ENCODE assay signal across 9 cellular contexts in the genomic region with DNA sequence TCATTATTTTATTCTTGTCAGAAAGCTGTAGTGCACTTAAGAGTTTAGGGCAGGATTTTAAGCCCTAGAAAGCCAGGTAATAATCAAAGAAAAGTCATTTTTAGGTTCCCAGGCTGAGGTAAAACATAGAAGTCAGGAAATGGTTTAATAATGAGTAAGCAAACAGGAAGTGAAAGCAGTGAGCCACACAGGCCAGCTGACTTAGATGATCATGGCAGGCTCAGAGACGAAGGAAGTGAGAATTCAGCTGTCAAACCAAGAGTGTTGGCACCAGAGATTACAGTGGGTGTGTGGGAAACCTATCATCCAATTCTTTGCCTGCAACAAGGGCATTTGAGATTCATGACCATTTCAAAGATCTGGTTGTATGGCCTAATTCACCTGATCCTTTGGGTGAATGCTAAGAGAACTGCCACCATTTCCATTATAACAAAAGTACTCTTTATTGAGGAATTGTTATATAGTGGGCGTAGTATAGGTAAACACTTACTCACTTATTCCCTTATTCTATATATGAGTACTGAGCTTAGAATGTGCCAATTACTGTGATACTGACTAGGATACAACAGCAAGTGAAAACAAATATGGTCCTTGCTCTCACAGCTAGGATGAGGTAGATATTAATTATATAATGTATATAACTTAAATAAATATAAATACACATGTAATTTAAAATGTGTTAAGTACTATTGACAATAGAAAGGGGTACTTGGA.
A peak's percentile ranks its signal among the peaks of the same experiment; 100 is the strongest.
DNase-seq lines count a peak whose midpoint lies in the region; ATAC-seq and TF ChIP-seq lines count a peak whose summit lies in the region.
"Had no signal": no experiment of that assay in that cellular context is flagged by ENCODE, and none has a peak within 500 bp of the region (broad histone marks: within the 10 kb centered on the region; RNA-seq: fewer than 3 reads in every experiment).

No MANE protein-coding gene starts in this region.

- no peak overlapping the region for H3K4me2 ChIP-seq in mesendoderm (ENCODE audit: low read length)

- no peaks in the 10 kb centered on the region for H3K4me1 ChIP-seq in mesendoderm (ENCODE audit: control insufficient read depth, low read depth, low read length)
- H3K4me1 ChIP-seq in upper lobe of right lung, result no peaks in the 10 kb centered on the region
- no peaks in the 10 kb centered on the region for H3K4me1 ChIP-seq in suprapubic skin

- H3K27me3 Mint-ChIP-seq in activated naive CD8-positive, alpha-beta T cell treated with anti-CD3 and anti-CD28 coated beads, Interleukin-2, amount 10 ng/mL, durations not matched to agents 7 days and 5 days, result peaks cover 7% of the 10 kb centered on the region

- DNase-seq in AG20443 (ENCODE audit: low spot score), result peak; percentile 12
- DNase-seq in GM19238 (ENCODE audit: insufficient read length, low spot score), result peak; percentile 39
- peak; percentile 18 for DNase-seq in RWPE1 (ENCODE audit: low spot score)
- peak; percentile 28 for DNase-seq in activated naive CD8-positive, alpha-beta T cell treated with anti-CD3 and anti-CD28 coated beads, Interleukin-2, amount 10 ng/mL, durations not matched to agents 7 days and 5 days
- DNase-seq in mesendoderm, result peak; percentile 54
- no peak for DNase-seq in upper lobe of right lung
- DNase-seq in suprapubic skin (ENCODE audit: low spot score in 2 of 2), result no peak

- H3K4me1 Mint-ChIP-seq in activated naive CD8-positive, alpha-beta T cell treated with anti-CD3 and anti-CD28 coated beads, Interleukin-2, amount 10 ng/mL, durations not matched to agents 7 days and 5 days, result peaks cover 16% of the 10 kb centered on the region

- TF ChIP-seq POLR2A in suprapubic skin (IDR thresholded peaks at IDR 0.05), result no peak

- H3K56ac ChIP-seq in mesendoderm (ENCODE audit: low read length), result no peak overlapping the region

- H3K36me3 ChIP-seq in mesendoderm (ENCODE audit: control insufficient read depth, insufficient read depth, low read length), result no peaks in the 10 kb centered on the region
- no peaks in the 10 kb centered on the region for H3K36me3 ChIP-seq in upper lobe of right lung
- no peaks in the 10 kb centered on the region for H3K36me3 ChIP-seq in suprapubic skin

- no peaks in the 10 kb centered on the region for H3K79me2 ChIP-seq in mesendoderm (ENCODE audit: control insufficient read depth, insufficient read depth, low read length)

- no peaks in the 10 kb centered on the region for H3K79me1 ChIP-seq in mesendoderm (ENCODE audit: low read length)

- CTCF ChIA-PET in RWPE1 (lab: Yijun Ruan, JAX), result interaction anchor here (0.6 kb wide), 1 partner anchor 724 kb away, joined by 3 read pairs; no protein-coding TSS in a partner anchor

- peak overlapping the region; percentile 46 for H3K27ac Mint-ChIP-seq in activated naive CD8-positive, alpha-beta T cell treated with anti-CD3 and anti-CD28 coated beads, Interleukin-2, amount 10 ng/mL, durations not matched to agents 7 days and 5 days

- no peak overlapping the region for H3K23ac ChIP-seq in mesendoderm (ENCODE audit: low read length)

- H3K27me3 ChIP-seq in mesendoderm (ENCODE audit: insufficient read depth, low read length, poor library complexity) (no peaks in the 10 kb centered on the region), upper lobe of right lung (no peaks in the 10 kb centered on the region), suprapubic skin (no peaks in the 10 kb centered on the region)
- H3K27me3 ChIP-seq: dorsolateral prefrontal cortex had no signal

- peaks cover 3% of the 10 kb centered on the region for H3K36me3 Mint-ChIP-seq in activated naive CD8-positive, alpha-beta T cell treated with anti-CD3 and anti-CD28 coated beads, Interleukin-2, amount 10 ng/mL, durations not matched to agents 7 days and 5 days

- peak overlapping the region; percentile 51 for H3K18ac ChIP-seq in mesendoderm (ENCODE audit: low read length)

- intact Hi-C loops in upper lobe of right lung (cut with DNase I), result no loop called here

- H3K4me3 Mint-ChIP-seq in activated naive CD8-positive, alpha-beta T cell treated with anti-CD3 and anti-CD28 coated beads, Interleukin-2, amount 10 ng/mL, durations not matched to agents 7 days and 5 days, result peak overlapping the region; percentile 29

- H3K9me3 Mint-ChIP-seq in activated naive CD8-positive, alpha-beta T cell treated with anti-CD3 and anti-CD28 coated beads, Interleukin-2, amount 10 ng/mL, durations not matched to agents 7 days and 5 days, result peaks cover 4% of the 10 kb centered on the region

- H2BK5ac ChIP-seq in mesendoderm (ENCODE audit: low read length), result no peak overlapping the region

- H2BK15ac ChIP-seq in mesendoderm (replicated peaks; ENCODE audit: low read depth), result no peak overlapping the region

- H3K4me3 ChIP-seq in mesendoderm (ENCODE audit: low read length) (no peak overlapping the region), upper lobe of right lung (no peak overlapping the region), suprapubic skin (no peak overlapping the region)
- H3K4me3 ChIP-seq: dorsolateral prefrontal cortex had no signal

- H3K27ac ChIP-seq in RWPE1, result no peak overlapping the region
- no peak overlapping the region for H3K27ac ChIP-seq in mesendoderm (ENCODE audit: low read depth, low read length)
- H3K27ac ChIP-seq in upper lobe of right lung, result no peak overlapping the region
- H3K27ac ChIP-seq in suprapubic skin, result no peak overlapping the region
- H3K27ac ChIP-seq: dorsolateral prefrontal cortex had no signal

- H3K9ac ChIP-seq in mesendoderm (ENCODE audit: low read length), result no peak overlapping the region

- ATAC-seq in HG03108 (IDR thresholded peaks at IDR 0.05; ENCODE audit: unreplicated experiment) (peak; percentile 100), upper lobe of right lung (peak; percentile 92)
- ATAC-seq in activated naive CD8-positive, alpha-beta T cell treated with anti-CD3 and anti-CD28 coated beads, Interleukin-2, amount 10 ng/mL, durations not matched to agents 7 days and 5 days (ENCODE audit: low read depth), result peak; percentile 100

- no peak overlapping the region for H2AK5ac ChIP-seq in mesendoderm (ENCODE audit: low read length)

- POLR2A ChIA-PET in RWPE1 (lab: Yijun Ruan, JAX; ENCODE audit: low non-redundant PET), result no interaction called here
- POLR2A ChIA-PET in activated naive CD8-positive, alpha-beta T cell treated with anti-CD3 and anti-CD28 coated beads, Interleukin-2, amount 10 ng/mL, durations not matched to agents 7 days and 5 days (lab: Charles Lee), result no interaction called here

- H2BK120ac ChIP-seq in mesendoderm (ENCODE audit: low read depth, low read length), result no peak overlapping the region

- no peak for TF ChIP-seq EP300 in suprapubic skin (IDR thresholded peaks at IDR 0.05)

- no peak for TF ChIP-seq CTCF in RWPE1 (conservative IDR thresholded peaks at IDR 0.05; ENCODE audit: low read depth)
- no peak for TF ChIP-seq CTCF in upper lobe of right lung (IDR thresholded peaks at IDR 0.05)
- TF ChIP-seq CTCF in suprapubic skin (IDR thresholded peaks at IDR 0.05), result no peak

- no CpG with 5 or more reads among the region's 2 CpGs for WGBS in mesendoderm (ENCODE audit: extremely low coverage, insufficient coverage, low lambda C conversion rate)
- 68% methylated on average over 2 of the region's 2 CpGs for WGBS in suprapubic skin

- H3K4ac ChIP-seq in mesendoderm (ENCODE audit: low read depth, low read length), result no peak overlapping the region

- no peak overlapping the region for H4K8ac ChIP-seq in mesendoderm (ENCODE audit: low read depth, low read length)

- no peaks in the 10 kb centered on the region for H3K9me3 ChIP-seq in upper lobe of right lung
- H3K9me3 ChIP-seq in suprapubic skin, result no peaks in the 10 kb centered on the region

- H4K5ac ChIP-seq in mesendoderm (ENCODE audit: low read length), result no peak overlapping the region

Comparison
In these comparisons a context has a peak if more than half of its experiments do, and no peak if none do; other contexts are left out.
1. DNase-seq: peak in AG20443 (single experiment), GM19238 (single experiment), RWPE1 (single experiment), activated naive CD8-positive, alpha-beta T cell treated with anti-CD3 and anti-CD28 coated beads, Interleukin-2, amount 10 ng/mL, durations not matched to agents 7 days and 5 days (single experiment) and mesendoderm (single experiment); none in upper lobe of right lung (single experiment) and suprapubic skin (0 of 2).
2. Peak in every context shown above with its lines, with median percentiles within 50 percentile points of each other: ATAC-seq.